Comparison of ENCODE assay signal across 21 cellular contexts in the genomic region with DNA sequence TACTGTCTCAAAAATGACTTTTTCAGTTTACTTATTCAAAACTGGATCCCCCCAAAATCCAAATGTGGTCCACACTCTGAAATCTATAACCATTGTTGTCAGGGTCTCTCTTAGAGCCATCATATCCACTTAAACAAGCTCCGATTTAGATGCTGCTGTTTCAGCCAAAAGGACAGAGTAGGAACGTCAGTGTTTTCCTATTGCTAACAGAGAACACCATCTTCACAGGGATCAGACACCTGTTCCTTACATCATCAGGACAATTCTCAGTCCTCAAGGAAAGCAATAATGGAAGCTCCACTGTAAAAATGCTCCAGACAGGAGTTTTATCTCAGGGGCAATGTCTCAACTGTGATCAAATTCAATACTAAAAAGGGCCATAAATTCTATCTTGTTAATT.
DNase-seq lines count a peak whose midpoint lies in the region; ATAC-seq and TF ChIP-seq lines count a peak whose summit lies in the region.
"Had no signal": no experiment of that assay in that cellular context is flagged by ENCODE, and none has a peak within 500 bp of the region (broad histone marks: within the 10 kb centered on the region; RNA-seq: fewer than 3 reads in every experiment).

No MANE protein-coding gene starts in this region.

- DNase-seq in NCI-H82 (lab: John Stamatoyannopoulos, UW) (peak; percentile 32), NCI-H82 treated with DMSO at 0.1 percent for 48 hours (lab: John Stamatoyannopoulos, UW; ENCODE audit: unreplicated experiment) (no peak), myocyte (ENCODE audit: low read depth) (peak; percentile 12)
- no peak for DNase-seq in activated effector memory CD4-positive, alpha-beta T cell treated with anti-CD3 and anti-CD28 coated beads, Interleukin-2, amount 50 U/mL, for 16 hours
- DNase-seq: 8988T; ACHN; AML-193; BE2C; CD4-positive, alpha-beta T cell; CD8-positive, alpha-beta memory T cell; DMS 273 treated with DMSO at 0.1 percent for 48 hours; DMS79; EL; GF-D8; GM23248; H7; HCEC 1CT had no signal

- H3K36me3 ChIP-seq in OCI-LY3 (replicated peaks; ENCODE audit: low read depth, low read length): peaks cover 10% of the 10 kb centered on the region
- H3K36me3 ChIP-seq: BE2C had no signal

- no peak overlapping the region for H2AFZ ChIP-seq in OCI-LY3 (ENCODE audit: low read depth, low read length)
- H2AFZ ChIP-seq: GM23248 had no signal

- TF ChIP-seq CTCF in OCI-LY3 (IDR thresholded peaks at IDR 0.05; ENCODE audit: low read depth, low read length): no peak

- H3K9me3 ChIP-seq in OCI-LY3 (ENCODE audit: insufficient read depth, low read length): peaks cover 3% of the 10 kb centered on the region; the same call in 1 of the 2 replicates
- H3K9me3 ChIP-seq: A549, BE2C had no signal

- H3K79me2 ChIP-seq in OCI-LY3 (ENCODE audit: low read length): no peaks in the 10 kb centered on the region

- H3K4me1 ChIP-seq in OCI-LY3 (ENCODE audit: low read length): peaks cover 45% of the 10 kb centered on the region
- H3K4me1 ChIP-seq: A549, BE2C had no signal

- H3K27me3 ChIP-seq in OCI-LY3 (ENCODE audit: low read depth, low read length): no peaks in the 10 kb centered on the region
- H3K27me3 ChIP-seq: BE2C; BLaER1 treated with 17β-estradiol and CSF1 and Interleukin-3, amounts not matched to agents 10 nM and 100 nM had no signal

- H4K20me1 ChIP-seq in OCI-LY3 (ENCODE audit: insufficient read depth, low read length): no peaks in the 10 kb centered on the region
- H4K20me1 ChIP-seq: BLaER1 treated with 17β-estradiol and CSF1 and Interleukin-3, amounts not matched to agents 10 nM and 100 nM had no signal

- H3K4me2 ChIP-seq in OCI-LY3 (ENCODE audit: low read length): peak overlapping the region; percentile 84
- H3K4me2 ChIP-seq: A549; BLaER1 treated with 17β-estradiol and CSF1 and Interleukin-3, amounts not matched to agents 10 nM and 100 nM had no signal

- ATAC-seq in GM21447 (IDR thresholded peaks at IDR 0.05; ENCODE audit: unreplicated experiment): no peak
- ATAC-seq: A549 had no signal

- H3K9ac ChIP-seq in OCI-LY3 (ENCODE audit: low read length): peak overlapping the region; percentile 60
- H3K9ac ChIP-seq: BLaER1 treated with 17β-estradiol and CSF1 and Interleukin-3, amounts not matched to agents 10 nM and 100 nM; GM23248 had no signal

- no peak overlapping the region for H3K4me3 ChIP-seq in OCI-LY3 (ENCODE audit: low read length)
- H3K4me3 ChIP-seq: A549; BLaER1 treated with 17β-estradiol and CSF1 and Interleukin-3, amounts not matched to agents 10 nM and 100 nM; GM23248 had no signal

- H3K27ac ChIP-seq in OCI-LY3 (ENCODE audit: low read length): peak overlapping the region; percentile 92
- H3K27ac ChIP-seq: A549; BLaER1 treated with 17β-estradiol and CSF1 and Interleukin-3, amounts not matched to agents 10 nM and 100 nM; GM23248 had no signal

Comparison
In these comparisons a context has a peak if more than half of its experiments do, and no peak if none do; other contexts are left out.
1. DNase-seq: peak in NCI-H82 (single experiment) and myocyte (single experiment); none in NCI-H82 treated with DMSO at 0.1 percent for 48 hours (single experiment) and activated effector memory CD4-positive, alpha-beta T cell treated with anti-CD3 and anti-CD28 coated beads, Interleukin-2, amount 50 U/mL, for 16 hours (single experiment).